ENCODE assay signal across 8 cellular contexts in genomic region chr6:32895006-32895345, GRCh38. TPM values are rescaled to one million over a fixed set of nuclear protein-coding genes. Genes with fewer than 3 reads are reported as not detected.
DNase-seq lines count a peak whose midpoint lies in the region; TF ChIP-seq lines count a peak whose summit lies in the region.

No MANE protein-coding gene starts in this region.

- H3K4me1 Mint-ChIP-seq in HFFc6 (ENCODE audit: low read depth), result peaks cover 15% of the 10 kb centered on the region
- H3K4me1 Mint-ChIP-seq in activated naive CD8-positive, alpha-beta T cell treated with anti-CD3 and anti-CD28 coated beads for 36 hours, result peaks cover 32% of the 10 kb centered on the region

- no peaks in the 10 kb centered on the region for H3K36me3 Mint-ChIP-seq in HFFc6 (ENCODE audit: low read depth)
- H3K36me3 Mint-ChIP-seq in activated naive CD8-positive, alpha-beta T cell treated with anti-CD3 and anti-CD28 coated beads for 36 hours, result peaks cover 19% of the 10 kb centered on the region

- no peak for DNase-seq in BE2C
- peak; percentile 19 for DNase-seq in HFFc6
- DNase-seq in activated naive CD8-positive, alpha-beta T cell treated with anti-CD3 and anti-CD28 coated beads for 36 hours, result no peak
- no peak for DNase-seq in suprapubic skin (ENCODE audit: low spot score in 2 of 2)
- no peak for DNase-seq in activated effector memory CD4-positive, alpha-beta T cell treated with Interleukin-2 at 50 U/mL for 16 hours
- DNase-seq in HT-29 (ENCODE audit: low spot score), result no peak
- DNase-seq in hippocampal formation (lab: John Stamatoyannopoulos, UW), result no peak

- no peaks in the 10 kb centered on the region; the same call in 1 of the 2 replicates for H3K27me3 Mint-ChIP-seq in HFFc6 (ENCODE audit: insufficient read depth)
- H3K27me3 Mint-ChIP-seq in activated naive CD8-positive, alpha-beta T cell treated with anti-CD3 and anti-CD28 coated beads for 36 hours, result no peaks in the 10 kb centered on the region

- no peak for TF ChIP-seq EP300 in suprapubic skin (IDR thresholded peaks at IDR 0.05)

- peaks cover 10% of the 10 kb centered on the region; the same call in 1 of the 2 replicates for H3K27me3 ChIP-seq in BE2C
- no peaks in the 10 kb centered on the region for H3K27me3 ChIP-seq in iPS-20b (ENCODE audit: insufficient read depth, low read length)
- H3K27me3 ChIP-seq in suprapubic skin, result no peaks in the 10 kb centered on the region

- H3K36me3 ChIP-seq in BE2C (no peaks in the 10 kb centered on the region), iPS-20b (ENCODE audit: insufficient read depth, low read depth, low read length) (no peaks in the 10 kb centered on the region), suprapubic skin (no peaks in the 10 kb centered on the region)

- H3K27ac ChIP-seq in iPS-20b (ENCODE audit: low read length), result no peak overlapping the region
- H3K27ac ChIP-seq in suprapubic skin, result peak overlapping the region; percentile 88

- H3K4me1 ChIP-seq in BE2C (no peaks in the 10 kb centered on the region), iPS-20b (ENCODE audit: insufficient read depth, low read length) (no peaks in the 10 kb centered on the region; the same call in 1 of the 2 replicates), suprapubic skin (peaks cover 20% of the 10 kb centered on the region)

- H3K27ac Mint-ChIP-seq in HFFc6, result peak overlapping the region; percentile 64
- H3K27ac Mint-ChIP-seq in activated naive CD8-positive, alpha-beta T cell treated with anti-CD3 and anti-CD28 coated beads for 36 hours, result peak overlapping the region; percentile 93

- H3K9me3 ChIP-seq in BE2C, result no peaks in the 10 kb centered on the region
- H3K9me3 ChIP-seq in iPS-20b (ENCODE audit: insufficient read depth, low read depth, low read length), result no peaks in the 10 kb centered on the region
- no peaks in the 10 kb centered on the region for H3K9me3 ChIP-seq in suprapubic skin

- no peak for TF ChIP-seq POLR2A in suprapubic skin (IDR thresholded peaks at IDR 0.05)

- TF ChIP-seq CTCF in BE2C (IDR thresholded peaks at IDR 0.05; ENCODE audit: low read depth, low read length) (no peak), HFFc6 (IDR thresholded peaks at IDR 0.05) (no peak), suprapubic skin (IDR thresholded peaks at IDR 0.05) (no peak)

- H3K9ac ChIP-seq in iPS-20b (ENCODE audit: low read depth, low read length), result peak overlapping the region; percentile 86; the same call in 1 of the 2 replicates

- H3K9me3 Mint-ChIP-seq in HFFc6, result no peaks in the 10 kb centered on the region
- H3K9me3 Mint-ChIP-seq in activated naive CD8-positive, alpha-beta T cell treated with anti-CD3 and anti-CD28 coated beads for 36 hours, result no peaks in the 10 kb centered on the region

- WGBS in suprapubic skin, result 0% methylated on average over 8 of the region's 8 CpGs

- peak overlapping the region; percentile 96 for H3K4me3 ChIP-seq in BE2C (ENCODE audit: low read depth, low read length)
- peak overlapping the region; percentile 94 for H3K4me3 ChIP-seq in iPS-20b (ENCODE audit: low read length)
- peak overlapping the region; percentile 70 for H3K4me3 ChIP-seq in suprapubic skin

- H3K4me3 Mint-ChIP-seq in HFFc6, result peak overlapping the region; percentile 97
- peak overlapping the region; percentile 94 for H3K4me3 Mint-ChIP-seq in activated naive CD8-positive, alpha-beta T cell treated with anti-CD3 and anti-CD28 coated beads for 36 hours

RNA-seq across cellular contexts. Expression of gene PSMB9, which starts 41.0 kb away (rescaled TPM):
- polyA plus RNA-seq in BE2C (2012; ENCODE audit: insufficient read depth, insufficient read length, low read depth), result not detected
- 10 to 100 TPM in 4 of 6 experiments, 1 to 10 TPM in 2; 4.9 to 23.9 (median 20.9) TPM for total RNA-seq in HFFc6 (2021; fragmentation: NEBNext Ultra II Directional; extraction: Animal tissue kit (Norgen Biotek cat#: 25700))
- total RNA-seq in activated naive CD8-positive, alpha-beta T cell treated with anti-CD3 and anti-CD28 coated beads for 36 hours, result 100 to 1,000 TPM; 315 to 316 TPM
- 10 to 100 TPM; 12.6 to 35.8 (median 19.1) TPM for total RNA-seq in suprapubic skin
- 2.1 and 4.4 TPM in 2 replicates for total RNA-seq in HT-29 (2014; rRNA removed; shearing (Covaris generic))

RNA-seq across cellular contexts. Expression of gene TAP1, which starts 41.5 kb away (rescaled TPM):
- polyA plus RNA-seq in BE2C (2012; ENCODE audit: insufficient read depth, insufficient read length, low read depth), result 0.66 TPM
- total RNA-seq in HFFc6 (2021; fragmentation: NEBNext Ultra II Directional; extraction: Animal tissue kit (Norgen Biotek cat#: 25700)), result 10 to 100 TPM; 29.9 to 42.6 (median 37.8) TPM
- 100 to 1,000 TPM; 337 to 356 TPM for total RNA-seq in activated naive CD8-positive, alpha-beta T cell treated with anti-CD3 and anti-CD28 coated beads for 36 hours
- 100 to 1,000 TPM in 2 of 4 donors, 10 to 100 TPM in 2; 90.7 to 126 (median 101) TPM for total RNA-seq in suprapubic skin
- total RNA-seq in HT-29 (2014; rRNA removed; shearing (Covaris generic)), result 15.2 and 20.9 TPM in 2 replicates

RNA-seq across cellular contexts. Expression of gene HLA-DMB, which starts 45.9 kb away (rescaled TPM):
- polyA plus RNA-seq in BE2C (2012; ENCODE audit: insufficient read depth, insufficient read length, low read depth), result not detected
- not detected for total RNA-seq in HFFc6 (2021; fragmentation: NEBNext Ultra II Directional; extraction: Animal tissue kit (Norgen Biotek cat#: 25700))
- total RNA-seq in activated naive CD8-positive, alpha-beta T cell treated with anti-CD3 and anti-CD28 coated beads for 36 hours, result 1 to 10 TPM; 4.6 to 6.1 TPM
- 10 to 100 TPM; 15.0 to 30.2 (median 18.1) TPM for total RNA-seq in suprapubic skin
- 2.1 and 3.3 TPM in 2 replicates for total RNA-seq in HT-29 (2014; rRNA removed; shearing (Covaris generic))

RNA-seq across cellular contexts. Expression of gene PSMB8, which starts 51.1 kb away (rescaled TPM):
- 2.6 TPM for polyA plus RNA-seq in BE2C (2012; ENCODE audit: insufficient read depth, insufficient read length, low read depth)
- total RNA-seq in HFFc6 (2021; fragmentation: NEBNext Ultra II Directional; extraction: Animal tissue kit (Norgen Biotek cat#: 25700)), result 10 to 100 TPM; 24.4 to 43.3 (median 39.5) TPM
- 100 to 1,000 TPM; 385 to 393 TPM for total RNA-seq in activated naive CD8-positive, alpha-beta T cell treated with anti-CD3 and anti-CD28 coated beads for 36 hours
- 10 to 100 TPM; 43.6 to 62.7 (median 49.0) TPM for total RNA-seq in suprapubic skin
- total RNA-seq in HT-29 (2014; rRNA removed; shearing (Covaris generic)), result 27.1 and 29.3 TPM in 2 replicates

RNA-seq across cellular contexts. Expression of gene TAP2, which starts 56.4 kb away (rescaled TPM):
- polyA plus RNA-seq in BE2C (2012; ENCODE audit: insufficient read depth, insufficient read length, low read depth), result 11.9 TPM
- total RNA-seq in HFFc6 (2021; fragmentation: NEBNext Ultra II Directional; extraction: Animal tissue kit (Norgen Biotek cat#: 25700)), result 10 to 100 TPM; 25.3 to 47.5 (median 39.2) TPM
- total RNA-seq in activated naive CD8-positive, alpha-beta T cell treated with anti-CD3 and anti-CD28 coated beads for 36 hours, result 100 to 1,000 TPM; 216 to 226 TPM
- total RNA-seq in suprapubic skin, result 10 to 100 TPM; 17.7 to 20.8 (median 20.1) TPM
- 50.3 and 54.9 TPM in 2 replicates for total RNA-seq in HT-29 (2014; rRNA removed; shearing (Covaris generic))

Comparison
In these comparisons a context has a peak if more than half of its experiments do, and no peak if none do; other contexts are left out.
1. RNA of gene PSMB9, which starts 41.0 kb away (total RNA-seq): 315 to 316 TPM in activated naive CD8-positive, alpha-beta T cell treated with anti-CD3 and anti-CD28 coated beads for 36 hours; 4.9 to 23.9 TPM in HFFc6, 12.6 to 35.8 TPM in suprapubic skin and 2.1 to 4.4 TPM in HT-29; every median in the first group is over 4 times any median in the second.
2. Peak in every context shown above with its lines, with median percentiles within 50 percentile points of each other: H3K4me3 ChIP-seq.